ENCODE assay signal across 26 cellular contexts in genomic region chr10:19847321-19847720, GRCh38. TPM values are rescaled to one million over a fixed set of nuclear protein-coding genes. Genes with fewer than 3 reads are reported as not detected.
DNase-seq lines count a peak whose midpoint lies in the region; ATAC-seq and TF ChIP-seq lines count a peak whose summit lies in the region.
"Had no signal": no experiment of that assay in that cellular context is flagged by ENCODE, and none has a peak within 500 bp of the region (broad histone marks: within the 10 kb centered on the region; RNA-seq: fewer than 3 reads in every experiment).

No MANE protein-coding gene starts in this region.

- intact Hi-C loops in breast epithelium (cut with DNase I; ENCODE audit: low total_unique reads): loop anchor here (10.0 kb wide), 1 partner anchor 1667 kb away; no protein-coding TSS in a partner anchor
- intact Hi-C loops in ascending aorta (cut with DNase I): no loop called here

- no peak for TF ChIP-seq CTCF in breast epithelium (IDR thresholded peaks at IDR 0.05)
- no peak for TF ChIP-seq CTCF in ascending aorta (IDR thresholded peaks at IDR 0.05)

- ATAC-seq in HG03469 (IDR thresholded peaks at IDR 0.05; ENCODE audit: unreplicated experiment): no peak
- ATAC-seq: body of pancreas; lower lobe of right lung; pancreas; stimulated activated naive CD8-positive, alpha-beta T cell treated with anti-CD3 and anti-CD28 coated beads, Interleukin-15, amount 100 ng/mL, for 72 hours had no signal

- TF ChIP-seq POLR2A in breast epithelium (IDR thresholded peaks at IDR 0.05): no peak

- DNase-seq in HK-2 (ENCODE audit: unreplicated experiment) (peak; percentile 27), breast epithelium (ENCODE audit: low spot score in 2 of 2) (no peak), glomerular visceral epithelial cell (ENCODE audit: extremely low spot score) (peak; percentile 33), renal cortical epithelial cell (ENCODE audit: low read depth) (peak; percentile 83), NCI-H1105 treated with DMSO at 0.1 percent for 48 hours (lab: John Stamatoyannopoulos, UW) (no peak), hypothalamus (lab: John Stamatoyannopoulos, UW) (no peak), ascending aorta (ENCODE audit: low spot score in 2 of 2) (no peak)
- DNase-seq: activated CD4-positive, alpha-beta memory T cell treated with anti-CD3 and anti-CD28 coated beads for 36 hours; activated naive CD4-positive, alpha-beta T cell treated with anti-CD3 and anti-CD28 coated beads for 36 hours; body of pancreas; DMS 273 treated with DMSO at 0.1 percent for 48 hours; glutamatergic neuron; GOT3; Karpas-422; lower lobe of right lung; NCI-H1105; NCI-H69; pancreas; Right ventricle myocardium superior; sigmoid colon; stimulated activated CD4-positive, alpha-beta T cell treated with anti-CD3 and anti-CD28 coated beads, Interleukin-2, amount 100 ng/mL, for 24 hours; stimulated activated naive CD8-positive, alpha-beta T cell treated with anti-CD3 and anti-CD28 coated beads, Interleukin-15, amount 100 ng/mL, for 72 hours; upper lobe of left lung had no signal

- no peak overlapping the region for H3K4me3 ChIP-seq in breast epithelium
- H3K4me3 ChIP-seq in ascending aorta: no peak overlapping the region
- H3K4me3 ChIP-seq: BLaER1 treated with 17β-estradiol and CSF1 and Interleukin-3, amounts not matched to agents 10 nM and 100 nM; body of pancreas; lower lobe of right lung; pancreas; sigmoid colon; upper lobe of left lung had no signal

- H3K27me3 ChIP-seq in breast epithelium: no peaks in the 10 kb centered on the region
- H3K27me3 ChIP-seq in ascending aorta: no peaks in the 10 kb centered on the region
- H3K27me3 ChIP-seq: BLaER1 treated with 17β-estradiol and CSF1 and Interleukin-3, amounts not matched to agents 10 nM and 100 nM; body of pancreas; pancreas; sigmoid colon; upper lobe of left lung had no signal

- H3K4me1 ChIP-seq in breast epithelium (no peaks in the 10 kb centered on the region), ascending aorta (peaks cover 8 to 35% of the 10 kb centered on the region in 2 donors)
- H3K4me1 ChIP-seq: body of pancreas, pancreas had no signal

- H3K9me3 ChIP-seq in breast epithelium (no peaks in the 10 kb centered on the region), ascending aorta (no peaks in the 10 kb centered on the region)
- H3K9me3 ChIP-seq: body of pancreas, lower lobe of right lung, pancreas, sigmoid colon, upper lobe of left lung had no signal

- H3K36me3 ChIP-seq in breast epithelium (no peaks in the 10 kb centered on the region), ascending aorta (no peaks in the 10 kb centered on the region)
- H3K36me3 ChIP-seq: lower lobe of right lung, pancreas, sigmoid colon, upper lobe of left lung had no signal

- H3K27ac ChIP-seq in breast epithelium (peak overlapping the region; percentile 49 to 70), ascending aorta (no peak overlapping the region)
- H3K27ac ChIP-seq: BLaER1 treated with 17β-estradiol and CSF1 and Interleukin-3, amounts not matched to agents 10 nM and 100 nM; body of pancreas; lower lobe of right lung; pancreas; sigmoid colon; upper lobe of left lung had no signal

RNA-seq across cellular contexts. Expression of gene PLXDC2, which starts 31.1 kb away (rescaled TPM):
- total RNA-seq in breast epithelium (100 to 1,000 TPM in 2 of 3 donors, 10 to 100 TPM in 1; 63.9 to 125 (median 101) TPM), renal cortical epithelial cell (4.3 and 7.8 TPM in 2 replicates), ascending aorta (94.1 TPM)
- total RNA-seq: activated CD4-positive, alpha-beta memory T cell treated with anti-CD3 and anti-CD28 coated beads for 36 hours; activated naive CD4-positive, alpha-beta T cell treated with anti-CD3 and anti-CD28 coated beads for 36 hours; G401 had no signal

Comparison
In these comparisons a context has a peak if more than half of its experiments do, and no peak if none do; other contexts are left out.
1. DNase-seq: peak in HK-2 (single experiment), glomerular visceral epithelial cell (single experiment) and renal cortical epithelial cell (single experiment); none in breast epithelium (0 of 2), NCI-H1105 treated with DMSO at 0.1 percent for 48 hours (single experiment), hypothalamus (0 of 51) and ascending aorta (0 of 2).
2. H3K27ac ChIP-seq: peak in breast epithelium (2 of 2); none in ascending aorta (0 of 2).